ENCODE assay signal across 1 cellular context in genomic region chr3:13513913-13514517, GRCh38.
TF ChIP-seq lines count a peak whose summit lies in the region.

No MANE protein-coding gene starts in this region.

TF ChIP-seq in HCT116, 20 proteins besides CTCF, POLR2A, EP300 and RAD21 (continued from another document):
- no peak for TF ChIP-seq REST (IDR thresholded peaks at IDR 0.05; ENCODE audit: low read depth)
